ENCODE assay signal across 26 cellular contexts in genomic region chr1:183215076-183215720, GRCh38. TPM values are rescaled to one million over a fixed set of nuclear protein-coding genes. Genes with fewer than 3 reads are reported as not detected.
A peak's percentile ranks its signal among the peaks of the same experiment; 100 is the strongest.
DNase-seq lines count a peak whose midpoint lies in the region; ATAC-seq and TF ChIP-seq lines count a peak whose summit lies in the region.
"Had no signal": no experiment of that assay in that cellular context is flagged by ENCODE, and none has a peak within 500 bp of the region (broad histone marks: within the 10 kb centered on the region; RNA-seq: fewer than 3 reads in every experiment).

No MANE protein-coding gene starts in this region.

- H3K4me1 ChIP-seq in PC-9 (replicated peaks; ENCODE audit: insufficient read depth): peaks cover 13% of the 10 kb centered on the region; the same call in 1 of the 2 replicates

- H3K27me3 Mint-ChIP-seq in activated naive CD4-positive, alpha-beta T cell treated with anti-CD3 and anti-CD28 coated beads, Interleukin-2, amount 50 U/mL, for 24 hours: no peaks in the 10 kb centered on the region
- peaks cover 28% of the 10 kb centered on the region for H3K27me3 Mint-ChIP-seq in activated naive CD4-positive, alpha-beta T cell treated with anti-CD3 and anti-CD28 coated beads, Interleukin-2, amount 10 ng/mL, durations not matched to agents 7 days and 5 days

- CTCF ChIA-PET in activated naive CD4-positive, alpha-beta T cell treated with anti-CD3 and anti-CD28 coated beads, Interleukin-2, amount 10 ng/mL, durations not matched to agents 7 days and 5 days (lab: Charles Lee): no interaction called here
- CTCF ChIA-PET in PC-9 (lab: Charles Lee): no interaction called here

- H3K9me3 Mint-ChIP-seq in activated naive CD4-positive, alpha-beta T cell treated with anti-CD3 and anti-CD28 coated beads, Interleukin-2, amount 50 U/mL, for 24 hours: no peaks in the 10 kb centered on the region
- H3K9me3 Mint-ChIP-seq in activated naive CD4-positive, alpha-beta T cell treated with anti-CD3 and anti-CD28 coated beads, Interleukin-2, amount 10 ng/mL, durations not matched to agents 7 days and 5 days: no peaks in the 10 kb centered on the region
- H3K9me3 Mint-ChIP-seq: activated CD4-positive, alpha-beta T cell treated with anti-CD3 and anti-CD28 coated beads, Interleukin-2, amount 10 ng/mL, durations not matched to agents 24 days and 14 days; IgD-negative memory B cell; neural crest cell; stimulated activated naive CD8-positive, alpha-beta T cell treated with anti-CD3 and anti-CD28 coated beads, Interleukin-15, Interleukin-2, amounts not matched to agents 100 ng/mL and 50 ng/mL, for 24 hours had no signal

- H3K27ac Mint-ChIP-seq in activated naive CD4-positive, alpha-beta T cell treated with anti-CD3 and anti-CD28 coated beads, Interleukin-2, amount 50 U/mL, for 24 hours: peak overlapping the region; percentile 36
- H3K27ac Mint-ChIP-seq in activated naive CD4-positive, alpha-beta T cell treated with anti-CD3 and anti-CD28 coated beads, Interleukin-2, amount 10 ng/mL, durations not matched to agents 7 days and 5 days: no peak overlapping the region
- H3K27ac Mint-ChIP-seq: activated CD4-positive, alpha-beta T cell treated with anti-CD3 and anti-CD28 coated beads, Interleukin-2, amount 10 ng/mL, durations not matched to agents 24 days and 14 days; IgD-negative memory B cell; stimulated activated naive CD8-positive, alpha-beta T cell treated with anti-CD3 and anti-CD28 coated beads, Interleukin-15, Interleukin-2, amounts not matched to agents 100 ng/mL and 50 ng/mL, for 24 hours had no signal

- no peak overlapping the region for H3K4me3 ChIP-seq in PC-9
- H3K4me3 ChIP-seq: BLaER1 treated with 17β-estradiol and CSF1 and Interleukin-3, amounts not matched to agents 10 nM and 100 nM; breast epithelium; gastroesophageal sphincter; tibial artery had no signal

- TF ChIP-seq CTCF in PC-9 (conservative IDR thresholded peaks at IDR 0.05): no peak

- no peaks in the 10 kb centered on the region for H3K27me3 ChIP-seq in PC-9 (ENCODE audit: insufficient read depth, low read depth)
- H3K27me3 ChIP-seq: BLaER1 treated with 17β-estradiol and CSF1 and Interleukin-3, amounts not matched to agents 10 nM and 100 nM; breast epithelium; gastroesophageal sphincter; tibial artery had no signal

- no peaks in the 10 kb centered on the region for H4K20me1 ChIP-seq in PC-9 (ENCODE audit: insufficient read depth)
- H4K20me1 ChIP-seq: BLaER1 treated with 17β-estradiol and CSF1 and Interleukin-3, amounts not matched to agents 10 nM and 100 nM had no signal

- H3K9me2 ChIP-seq in PC-9 (ENCODE audit: insufficient read depth): no peaks in the 10 kb centered on the region

- H3K4me3 Mint-ChIP-seq in activated naive CD4-positive, alpha-beta T cell treated with anti-CD3 and anti-CD28 coated beads, Interleukin-2, amount 50 U/mL, for 24 hours: no peak overlapping the region
- no peak overlapping the region for H3K4me3 Mint-ChIP-seq in activated naive CD4-positive, alpha-beta T cell treated with anti-CD3 and anti-CD28 coated beads, Interleukin-2, amount 10 ng/mL, durations not matched to agents 7 days and 5 days
- H3K4me3 Mint-ChIP-seq: activated CD4-positive, alpha-beta T cell treated with anti-CD3 and anti-CD28 coated beads, Interleukin-2, amount 10 ng/mL, durations not matched to agents 24 days and 14 days; IgD-negative memory B cell; neural crest cell; stimulated activated naive CD8-positive, alpha-beta T cell treated with anti-CD3 and anti-CD28 coated beads, Interleukin-15, Interleukin-2, amounts not matched to agents 100 ng/mL and 50 ng/mL, for 24 hours had no signal

- H3K9me3 ChIP-seq in PC-9 (ENCODE audit: insufficient read depth, low read depth): no peaks in the 10 kb centered on the region
- H3K9me3 ChIP-seq: BLaER1 treated with 17β-estradiol and CSF1 and Interleukin-3, amounts not matched to agents 10 nM and 100 nM; breast epithelium; gastroesophageal sphincter; tibial artery had no signal

- H3F3A ChIP-seq in PC-9 (ENCODE audit: insufficient read depth, low read depth): peaks cover 4% of the 10 kb centered on the region; the same call in 1 of the 2 replicates

- intact Hi-C loops in PC-9 (cut with micrococcal nuclease; ENCODE audit: unreplicated experiment): no loop called here

- ATAC-seq in HG03108 (IDR thresholded peaks at IDR 0.05; ENCODE audit: unreplicated experiment): no peak
- ATAC-seq in HG03469 (IDR thresholded peaks at IDR 0.05; ENCODE audit: unreplicated experiment): no peak
- ATAC-seq: gastroesophageal sphincter, left ventricle myocardium superior, Right ventricle myocardium inferior, sciatic nerve had no signal

- no TSS peak for BruUV-seq in PC-9 (replicated peaks; lab: Mats Ljungman, UMichigan)

- DNase-seq in activated naive CD4-positive, alpha-beta T cell treated with anti-CD3 and anti-CD28 coated beads, Interleukin-2, amount 10 ng/mL, durations not matched to agents 7 days and 5 days: no peak
- DNase-seq in NCI-H69 (lab: John Stamatoyannopoulos, UW): peak; percentile 85
- DNase-seq in epithelial cell of prostate (ENCODE audit: low read depth, low spot score): no peak
- no peak for DNase-seq in PC-9
- no peak for DNase-seq in SW480 (ENCODE audit: low spot score)
- DNase-seq: activated CD4-positive, alpha-beta T cell treated with anti-CD3 and anti-CD28 coated beads, Interleukin-2, amount 10 ng/mL, durations not matched to agents 24 days and 14 days; activated naive CD4-positive, alpha-beta T cell; activated T-cell treated with anti-CD3 and anti-CD28 coated beads, Interleukin-2, amount 50 U/mL, for 48 hours; cortex of kidney; left ventricle myocardium superior; NCI-H1436; T-helper 9 cell; tibial artery; WERI-Rb-1 had no signal

- H3K36me3 ChIP-seq in PC-9 (ENCODE audit: low read depth): peaks cover 14% of the 10 kb centered on the region; the same call in 1 of the 2 replicates
- H3K36me3 ChIP-seq: BLaER1 treated with 17β-estradiol and CSF1 and Interleukin-3, amounts not matched to agents 10 nM and 100 nM; breast epithelium; gastroesophageal sphincter; tibial artery; WERI-Rb-1 had no signal

- POLR2A ChIA-PET in PC-9 (lab: Charles Lee; ENCODE audit: unreplicated experiment): no interaction called here

- H3K4me1 Mint-ChIP-seq in activated naive CD4-positive, alpha-beta T cell treated with anti-CD3 and anti-CD28 coated beads, Interleukin-2, amount 50 U/mL, for 24 hours: peaks cover 31% of the 10 kb centered on the region
- peaks cover 27% of the 10 kb centered on the region for H3K4me1 Mint-ChIP-seq in activated naive CD4-positive, alpha-beta T cell treated with anti-CD3 and anti-CD28 coated beads, Interleukin-2, amount 10 ng/mL, durations not matched to agents 7 days and 5 days

- no peak overlapping the region for H2AFZ ChIP-seq in PC-9

- H3K36me3 Mint-ChIP-seq in activated naive CD4-positive, alpha-beta T cell treated with anti-CD3 and anti-CD28 coated beads, Interleukin-2, amount 50 U/mL, for 24 hours: no peaks in the 10 kb centered on the region
- H3K36me3 Mint-ChIP-seq in activated naive CD4-positive, alpha-beta T cell treated with anti-CD3 and anti-CD28 coated beads, Interleukin-2, amount 10 ng/mL, durations not matched to agents 7 days and 5 days: no peaks in the 10 kb centered on the region
- H3K36me3 Mint-ChIP-seq: IgD-negative memory B cell had no signal

- peaks cover 7% of the 10 kb centered on the region; the same call in 1 of the 2 replicates for H3K79me2 ChIP-seq in PC-9 (ENCODE audit: low read depth)

- H3K27ac ChIP-seq in epithelial cell of prostate (peak overlapping the region; percentile 98), PC-9 (no peak overlapping the region)
- H3K27ac ChIP-seq: BLaER1 treated with 17β-estradiol and CSF1 and Interleukin-3, amounts not matched to agents 10 nM and 100 nM; tibial artery; WERI-Rb-1 had no signal

- H3K4me2 ChIP-seq in PC-9: no peak overlapping the region
- H3K4me2 ChIP-seq: BLaER1 treated with 17β-estradiol and CSF1 and Interleukin-3, amounts not matched to agents 10 nM and 100 nM had no signal

RNA-seq across cellular contexts. Expression of gene LAMC2, which starts 29.1 kb away (rescaled TPM):
- 105 and 109 TPM in 2 replicates for total RNA-seq in PC-9 (2021)
- total RNA-seq: mononuclear cell, neural crest cell had no signal
